Comparison of ENCODE assay signal across 18 cellular contexts in the genomic region with DNA sequence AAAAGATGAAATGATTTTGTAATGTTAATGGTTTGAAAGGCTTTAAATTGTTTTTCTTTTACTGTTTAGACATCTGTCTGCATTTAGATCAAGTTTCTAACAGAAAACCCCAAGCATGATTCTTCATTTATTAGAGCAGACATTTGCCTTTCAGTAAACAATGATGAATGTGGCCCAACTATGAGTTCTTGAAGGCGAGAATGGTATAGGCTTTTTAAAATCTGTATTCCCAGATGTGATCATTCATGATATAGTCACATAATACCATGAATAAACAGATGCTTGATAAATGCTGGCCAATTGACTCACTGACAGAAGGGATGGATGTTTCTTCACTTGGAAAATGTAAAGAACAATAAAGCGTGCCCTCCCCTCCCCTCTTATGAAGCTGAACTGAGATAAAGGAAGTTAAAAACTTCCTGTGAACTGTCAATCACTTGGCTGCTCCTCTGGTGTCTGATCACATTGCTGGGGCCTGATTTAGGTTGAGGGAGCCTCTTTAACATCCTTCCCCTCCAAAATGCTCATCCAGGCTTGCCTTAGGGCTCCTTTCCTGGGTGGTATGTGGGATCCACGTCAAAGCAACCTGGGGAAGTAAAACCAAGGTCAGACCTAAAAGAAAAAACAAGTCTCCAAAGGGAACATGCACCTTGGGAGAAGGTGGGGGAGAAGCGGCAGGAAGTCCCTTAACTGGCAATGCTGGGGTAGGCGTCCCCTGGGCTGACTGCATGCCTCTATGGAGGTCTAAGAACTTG. TPM values are rescaled to one million over a fixed set of nuclear protein-coding genes. Genes with fewer than 3 reads are reported as not detected.
A peak's percentile ranks its signal among the peaks of the same experiment; 100 is the strongest.
DNase-seq lines count a peak whose midpoint lies in the region; ATAC-seq, FAIRE-seq and TF ChIP-seq lines count a peak whose summit lies in the region.
"Had no signal": no experiment of that assay in that cellular context is flagged by ENCODE, and none has a peak within 500 bp of the region (broad histone marks: within the 10 kb centered on the region; RNA-seq: fewer than 3 reads in every experiment).

No MANE protein-coding gene starts in this region.

- no TSS peak for BruUV-seq in PC-3 (replicated peaks; lab: Mats Ljungman, UMichigan)
- no TSS peak for BruUV-seq in HepG2 (replicated peaks; lab: Mats Ljungman, UMichigan)

- H3K9me2 ChIP-seq in PC-3 (replicated peaks; ENCODE audit: low read length), result no peaks in the 10 kb centered on the region

- no peak for TF ChIP-seq EP300 in HepG2 (IDR thresholded peaks at IDR 0.05; ENCODE audit: low read depth in 2 of 2, low read length in 2 of 2)
- no peak for TF ChIP-seq EP300 in HepG2 (CRISPR knock-in tag; IDR thresholded peaks at IDR 0.05; ENCODE audit: borderline replicate concordance)

- peaks cover 51 to 67% (median 54%) of the 10 kb centered on the region in 3 donors for H3K4me1 Mint-ChIP-seq in naive B cell

- no peaks in the 10 kb centered on the region for H3K36me3 Mint-ChIP-seq in naive B cell
- H3K36me3 Mint-ChIP-seq: CD4-positive, CD25-positive, alpha-beta regulatory T cell had no signal

- in situ Hi-C loops in HepG2 (cut with HindIII; ENCODE audit: extremely low pct_ligation_motif_present, low pct_unique_long_range_greater_than_20kb), result no loop called here

- no peak overlapping the region for H3K4me2 ChIP-seq in PC-3 (ENCODE audit: low read length)
- H3K4me2 ChIP-seq in HepG2 (ENCODE audit: low read depth, low read length), result no peak overlapping the region

- H3K27ac ChIP-seq in left ventricle myocardium inferior (replicated peaks), result peak overlapping the region; percentile 50
- H3K27ac ChIP-seq in heart right ventricle, result peak overlapping the region in 1 of 10 donors; percentile 41
- H3K27ac ChIP-seq in PC-3 (ENCODE audit: low read length), result peak overlapping the region; percentile 54
- H3K27ac ChIP-seq in vagina, result no peak overlapping the region
- no peak overlapping the region for H3K27ac ChIP-seq in HepG2 (ENCODE audit: extremely low read length, insufficient read depth, low read length)
- H3K27ac ChIP-seq in dorsolateral prefrontal cortex, result no peak overlapping the region
- H3K27ac ChIP-seq in prostate gland, result no peak overlapping the region
- H3K27ac ChIP-seq: SK-N-MC had no signal

- intact Hi-C loops in left ventricle myocardium inferior (cut with micrococcal nuclease) (no loop called here), heart right ventricle (cut with DNase I) (no loop called here), PC-3 (cut with micrococcal nuclease) (no loop called here), vagina (cut with DNase I) (no loop called here), HepG2 (cut with micrococcal nuclease; ENCODE audit: unreplicated experiment) (no loop called here), dorsolateral prefrontal cortex (cut with DNase I) (no loop called here), prostate gland (cut with DNase I) (no loop called here)

- DNase-seq in left ventricle myocardium inferior (no peak), heart right ventricle (no peak), PC-3 (peak; percentile 64), naive B cell (peak; percentile 27), vagina (ENCODE audit: extremely low spot score in 2 of 2) (peak; percentile 64 to 71), HepG2 (ENCODE audit: low spot score) (no peak), dorsolateral prefrontal cortex (no peak), prostate gland (ENCODE audit: low spot score) (no peak)
- DNase-seq: Calu3; CD4-positive, CD25-positive, alpha-beta regulatory T cell; DMS79; GDM1; GOT3; KG1; NCI-H2029; NCI-H524 treated with DMSO at 0.1 percent for 48 hours had no signal

- no peak for FAIRE-seq in HepG2 (lab: Jason Lieb, UNC)
- FAIRE-seq: A204.1 had no signal

- CTCF ChIA-PET in PC-3 (lab: Charles Lee), result no interaction called here
- CTCF ChIA-PET in HepG2 (lab: Yijun Ruan, JAX; ENCODE audit: low intra/inter-chr PET ratio, low total read pairs), result no interaction called here

- H2AFZ ChIP-seq in PC-3 (ENCODE audit: low read length) (no peak overlapping the region), HepG2 (ENCODE audit: low read length) (no peak overlapping the region)

- H3K9me3 ChIP-seq in left ventricle myocardium inferior (replicated peaks) (no peaks in the 10 kb centered on the region), heart right ventricle (no peaks in the 10 kb centered on the region), PC-3 (ENCODE audit: low read length) (no peaks in the 10 kb centered on the region), vagina (no peaks in the 10 kb centered on the region), HepG2 (ENCODE audit: low read length) (no peaks in the 10 kb centered on the region), prostate gland (no peaks in the 10 kb centered on the region)

- H3K4me3 ChIP-seq in left ventricle myocardium inferior (no peak overlapping the region), heart right ventricle (no peak overlapping the region), PC-3 (ENCODE audit: low read length) (no peak overlapping the region), vagina (no peak overlapping the region), HepG2 (replicated peaks in 1 of 3; ENCODE audit: insufficient read depth in 1 of 3, low read depth in 2 of 3, low read length in 3 of 3) (no peak overlapping the region), dorsolateral prefrontal cortex (no peak overlapping the region), prostate gland (no peak overlapping the region)
- H3K4me3 ChIP-seq: SK-N-MC had no signal

- H4K20me1 ChIP-seq in PC-3 (ENCODE audit: low read length) (no peaks in the 10 kb centered on the region), HepG2 (ENCODE audit: insufficient read depth, low read length) (no peaks in the 10 kb centered on the region)

- POLR2A ChIA-PET in PC-3 (lab: Charles Lee; ENCODE audit: unreplicated experiment), result no interaction called here
- POLR2A ChIA-PET in HepG2 (lab: Yijun Ruan, JAX), result no interaction called here

- peaks cover 0 to 4% (median 0%) of the 10 kb centered on the region in 7 donors for H3K9me3 Mint-ChIP-seq in naive B cell

- H3K27ac Mint-ChIP-seq in naive B cell, result peak overlapping the region in 5 of 6 donors; percentile 51 to 99 (median 81)
- H3K27ac Mint-ChIP-seq: CD4-positive, CD25-positive, alpha-beta regulatory T cell had no signal

- H3K79me2 ChIP-seq in PC-3 (ENCODE audit: low read length), result no peaks in the 10 kb centered on the region
- H3K79me2 ChIP-seq in HepG2 (ENCODE audit: insufficient read depth, low read length), result no peaks in the 10 kb centered on the region

- peak overlapping the region in 6 of 8 donors; percentile 52 to 89 (median 68) for H3K4me3 Mint-ChIP-seq in naive B cell
- H3K4me3 Mint-ChIP-seq: CD4-positive, CD25-positive, alpha-beta regulatory T cell had no signal

- H3K9ac ChIP-seq in PC-3 (ENCODE audit: low read length) (no peak overlapping the region), HepG2 (ENCODE audit: insufficient read depth, low read depth, low read length) (no peak overlapping the region)

- H3K27me3 ChIP-seq in left ventricle myocardium inferior (ENCODE audit: low read depth) (no peaks in the 10 kb centered on the region), heart right ventricle (no peaks in the 10 kb centered on the region), PC-3 (ENCODE audit: low read length) (peaks cover 7% of the 10 kb centered on the region; the same call in 1 of the 2 replicates), vagina (no peaks in the 10 kb centered on the region), HepG2 (ENCODE audit: control insufficient read depth in 1 of 2, insufficient read depth in 2 of 2, low read length in 2 of 2) (peaks cover 0 to 9% of the 10 kb centered on the region in 2 experiments; a peak in 1 of 5 replicates), dorsolateral prefrontal cortex (no peaks in the 10 kb centered on the region), prostate gland (replicated peaks; ENCODE audit: insufficient read depth) (no peaks in the 10 kb centered on the region)

- TF ChIP-seq POLR2A in vagina (IDR thresholded peaks at IDR 0.05) (no peak), HepG2 (IDR thresholded peaks at IDR 0.05; ENCODE audit: insufficient read depth in 1 of 2, low read depth in 2 of 2, low read length in 2 of 2) (no peak), prostate gland (IDR thresholded peaks at IDR 0.05) (no peak)

- H3K4me1 ChIP-seq in left ventricle myocardium inferior (peaks cover 12% of the 10 kb centered on the region), heart right ventricle (peaks cover 0 to 5% (median 0%) of the 10 kb centered on the region in 9 donors), PC-3 (ENCODE audit: insufficient read depth, low read length) (peaks cover 20% of the 10 kb centered on the region), vagina (no peaks in the 10 kb centered on the region), HepG2 (ENCODE audit: insufficient read depth, low read length) (no peaks in the 10 kb centered on the region), prostate gland (replicated peaks) (no peaks in the 10 kb centered on the region)

- H3F3A ChIP-seq in PC-3 (ENCODE audit: low read length, unreplicated experiment), result no peaks in the 10 kb centered on the region

- H3K36me3 ChIP-seq in left ventricle myocardium inferior, result no peaks in the 10 kb centered on the region
- H3K36me3 ChIP-seq in heart right ventricle, result no peaks in the 10 kb centered on the region
- no peaks in the 10 kb centered on the region for H3K36me3 ChIP-seq in PC-3 (ENCODE audit: low read depth, low read length)
- no peaks in the 10 kb centered on the region for H3K36me3 ChIP-seq in vagina
- H3K36me3 ChIP-seq in HepG2 (replicated peaks in 1 of 2; ENCODE audit: control insufficient read depth in 1 of 2, insufficient read depth in 2 of 2, low read length in 2 of 2), result no peaks in the 10 kb centered on the region
- H3K36me3 ChIP-seq in prostate gland, result no peaks in the 10 kb centered on the region

- 49 to 81% methylated on average over 5 of the region's 5 CpGs for WGBS in heart right ventricle, 2 donors
- WGBS in HepG2 (ENCODE audit: low lambda C conversion rate), result 4% methylated on average over 5 of the region's 5 CpGs
- WGBS in prostate gland, result 68% methylated on average over 5 of the region's 5 CpGs

- no peak for TF ChIP-seq RAD21 in HepG2 (CRISPR knock-in tag; IDR thresholded peaks at IDR 0.05)

- ATAC-seq in heart right ventricle (no peak), PC-3 (no peak), naive B cell (ENCODE audit: low read depth in 2 of 2) (peak; percentile 37 to 68), HepG2 (no peak)

- TF ChIP-seq CTCF in left ventricle myocardium inferior (IDR thresholded peaks at IDR 0.05; ENCODE audit: borderline replicate concordance), result no peak
- no peak for TF ChIP-seq CTCF in heart right ventricle (IDR thresholded peaks at IDR 0.05)
- TF ChIP-seq CTCF in PC-3 (conservative IDR thresholded peaks at IDR 0.05; ENCODE audit: low read depth, low read length), result no peak
- no peak for TF ChIP-seq CTCF in vagina (IDR thresholded peaks at IDR 0.05)
- no peak for TF ChIP-seq CTCF in HepG2 (CRISPR knock-in tag; IDR thresholded peaks at IDR 0.05)
- TF ChIP-seq CTCF in dorsolateral prefrontal cortex (IDR thresholded peaks at IDR 0.05 in 54 of 56, conservative IDR thresholded peaks at IDR 0.05 in 2 of 56; ENCODE audit: low read depth in 1 of 56, partially characterized antibody in 56 of 56), result no peak
- no peak for TF ChIP-seq CTCF in prostate gland (IDR thresholded peaks at IDR 0.05)

- no peaks in the 10 kb centered on the region for H3K27me3 Mint-ChIP-seq in naive B cell
- H3K27me3 Mint-ChIP-seq: CD4-positive, CD25-positive, alpha-beta regulatory T cell had no signal

RNA-seq across cellular contexts. Expression of gene CAPN14, which starts 3.3 kb away (rescaled TPM):
- total RNA-seq in left ventricle myocardium inferior, result 0.27 TPM
- total RNA-seq in heart right ventricle, result under 1 TPM in 9 of 10 donors, not detected in 1; 0.08 to 0.46 (median 0.25) TPM
- polyA plus RNA-seq in heart right ventricle, result under 1 TPM; 0.09 to 0.37 TPM
- 0.35 TPM in 1 of 2 replicates, not detected in the other for total RNA-seq in PC-3 (2014; rRNA removed)
- polyA plus RNA-seq in naive B cell (ENCODE audit: low read depth in 6 of 6), result 1 to 10 TPM in 3 of 6 donors, under 1 TPM in 2, not detected in 1; 0.30 to 1.3 (median 1.1) TPM
- total RNA-seq in vagina, result 4.7 TPM
- not detected in 2 replicates for total RNA-seq in HepG2 (2016; rRNA removed; fragmentation: Illumina TruSeq; extraction: Trizol)
- not detected in 2 replicates for total RNA-seq in HepG2 (2016; cell fraction: cytosol; rRNA removed; fragmentation: Illumina TruSeq; extraction: Trizol; ENCODE audit: low read depth)
- total RNA-seq in HepG2 (2016; cell fraction: insoluble cytoplasmic fraction; rRNA removed; fragmentation: Illumina TruSeq; extraction: Trizol), result not detected in 2 replicates
- not detected in 2 replicates for total RNA-seq in HepG2 (2016; cell fraction: membrane; rRNA removed; fragmentation: Illumina TruSeq; extraction: Trizol)
- not detected in 2 replicates for total RNA-seq in HepG2 (2016; cell fraction: nucleus; rRNA removed; fragmentation: Illumina TruSeq; extraction: Trizol)
- polyA plus RNA-seq in HepG2 (2011; rRNA removed), result not detected in 2 replicates
- not detected in 2 replicates for polyA plus RNA-seq in HepG2 (2011; cell fraction: cytosol; rRNA removed)
- polyA plus RNA-seq in HepG2 (2011; cell fraction: nucleus; rRNA removed), result not detected in 2 replicates
- not detected in 2 replicates for polyA plus RNA-seq in HepG2 (2012)
- not detected in 2 replicates for polyA plus RNA-seq in HepG2 (2016; cell fraction: cytosol; fragmentation: Illumina TruSeq; extraction: Trizol; ENCODE audit: low read depth)
- polyA plus RNA-seq in HepG2 (2016; cell fraction: insoluble cytoplasmic fraction; fragmentation: Illumina TruSeq; extraction: Trizol; ENCODE audit: low read depth), result not detected in 2 replicates
- polyA plus RNA-seq in HepG2 (2016; cell fraction: membrane; fragmentation: Illumina TruSeq; extraction: Trizol; ENCODE audit: low read depth), result not detected in 2 replicates
- not detected in 2 replicates for polyA plus RNA-seq in HepG2 (2016; cell fraction: nucleus; fragmentation: Illumina TruSeq; extraction: Trizol; ENCODE audit: insufficient read depth, low read depth)
- not detected in 2 replicates for polyA minus RNA-seq in HepG2 (2011; rRNA and poly(A)+ RNA removed; ENCODE audit: low replicate concordance)
- not detected in 2 replicates for polyA minus RNA-seq in HepG2 (2011; cell fraction: cytosol; rRNA and poly(A)+ RNA removed)
- not detected in 2 replicates for polyA minus RNA-seq in HepG2 (2011; cell fraction: nucleus; rRNA and poly(A)+ RNA removed)
- total RNA-seq in dorsolateral prefrontal cortex, result 1 to 10 TPM in 85 of 120 experiments, under 1 TPM in 35; 0.26 to 3.4 (median 1.3) TPM
- total RNA-seq in prostate gland, result under 1 TPM; 0.27 to 0.80 TPM

RNA-seq across cellular contexts. Expression of gene EHD3, which starts 19.9 kb away (rescaled TPM):
- total RNA-seq in left ventricle myocardium inferior (29.7 TPM), heart right ventricle (10 to 100 TPM; 12.5 to 40.9 (median 26.5) TPM), PC-3 (2014; rRNA removed) (3.2 and 4.4 TPM in 2 replicates), vagina (10.3 TPM), HepG2 (2016; rRNA removed; fragmentation: Illumina TruSeq; extraction: Trizol) (0.69 and 0.70 TPM in 2 replicates), dorsolateral prefrontal cortex (100 to 1,000 TPM in 46 of 120 experiments, 10 to 100 TPM in 74; 35.8 to 122 (median 93.2) TPM), prostate gland (1 to 10 TPM; 7.2 to 7.9 TPM)
- polyA plus RNA-seq in heart right ventricle (1 to 10 TPM; 5.3 to 7.9 TPM), naive B cell (ENCODE audit: low read depth in 6 of 6) (10 to 100 TPM in 3 of 6 donors, 1 to 10 TPM in 3; 5.9 to 13.6 (median 10.0) TPM), HepG2 (2011; rRNA removed) (0.20 and 0.27 TPM in 2 replicates)
- total RNA-seq in HepG2 (2016; cell fraction: cytosol; rRNA removed; fragmentation: Illumina TruSeq; extraction: Trizol; ENCODE audit: low read depth), result 0.09 and 0.20 TPM in 2 replicates
- 0.58 and 0.71 TPM in 2 replicates for total RNA-seq in HepG2 (2016; cell fraction: insoluble cytoplasmic fraction; rRNA removed; fragmentation: Illumina TruSeq; extraction: Trizol)
- 0.37 and 0.52 TPM in 2 replicates for total RNA-seq in HepG2 (2016; cell fraction: membrane; rRNA removed; fragmentation: Illumina TruSeq; extraction: Trizol)
- 0.40 and 0.47 TPM in 2 replicates for total RNA-seq in HepG2 (2016; cell fraction: nucleus; rRNA removed; fragmentation: Illumina TruSeq; extraction: Trizol)
- 0.23 and 0.31 TPM in 2 replicates for polyA plus RNA-seq in HepG2 (2011; cell fraction: cytosol; rRNA removed)
- polyA plus RNA-seq in HepG2 (2011; cell fraction: nucleus; rRNA removed), result 0.18 and 0.23 TPM in 2 replicates
- 0.13 and 0.23 TPM in 2 replicates for polyA plus RNA-seq in HepG2 (2012)
- polyA plus RNA-seq in HepG2 (2016; cell fraction: cytosol; fragmentation: Illumina TruSeq; extraction: Trizol; ENCODE audit: low read depth), result 0.08 and 0.10 TPM in 2 replicates
- polyA plus RNA-seq in HepG2 (2016; cell fraction: insoluble cytoplasmic fraction; fragmentation: Illumina TruSeq; extraction: Trizol; ENCODE audit: low read depth), result 0.62 and 0.74 TPM in 2 replicates
- polyA plus RNA-seq in HepG2 (2016; cell fraction: membrane; fragmentation: Illumina TruSeq; extraction: Trizol; ENCODE audit: low read depth), result 0.17 and 0.27 TPM in 2 replicates
- 0.48 and 0.56 TPM in 2 replicates for polyA plus RNA-seq in HepG2 (2016; cell fraction: nucleus; fragmentation: Illumina TruSeq; extraction: Trizol; ENCODE audit: insufficient read depth, low read depth)
- polyA minus RNA-seq in HepG2 (2011; rRNA and poly(A)+ RNA removed; ENCODE audit: low replicate concordance), result 0.05 and 0.70 TPM in 2 replicates
- 0.30 TPM in 1 of 2 replicates, not detected in the other for polyA minus RNA-seq in HepG2 (2011; cell fraction: cytosol; rRNA and poly(A)+ RNA removed)
- polyA minus RNA-seq in HepG2 (2011; cell fraction: nucleus; rRNA and poly(A)+ RNA removed), result 0.26 and 0.50 TPM in 2 replicates

Comparison
In these comparisons a context has a peak if more than half of its experiments do, and no peak if none do; other contexts are left out.
1. DNase-seq: peak in PC-3 (single experiment), naive B cell (single experiment) and vagina (2 of 2); none in left ventricle myocardium inferior (single experiment), heart right ventricle (0 of 2), HepG2 (single experiment), dorsolateral prefrontal cortex (0 of 10) and prostate gland (single experiment).
2. H3K27ac ChIP-seq: peak in left ventricle myocardium inferior (single experiment) and PC-3 (single experiment); none in vagina (single experiment), HepG2 (single experiment), dorsolateral prefrontal cortex (0 of 59) and prostate gland (0 of 2).
3. ATAC-seq: peak in naive B cell (2 of 2); none in heart right ventricle (0 of 8), PC-3 (single experiment) and HepG2 (single experiment).